In genomic region chr7:43220250-43220649, GRCh38 we compare ENCODE assay signal across 1 cellular context.
A peak's percentile ranks its signal among the peaks of the same experiment; 100 is the strongest.
TF ChIP-seq lines count a peak whose summit lies in the region.

No MANE protein-coding gene starts in this region.

TF ChIP-seq in K562, 482 proteins besides CTCF, POLR2A, EP300 and RAD21 (continued from another document):
- peak; percentile 32; the same call in 1 of the 2 replicates for TF ChIP-seq HMBOX1 (IDR thresholded peaks at IDR 0.05)
- no peak for TF ChIP-seq SRSF1 (IDR thresholded peaks at IDR 0.05; ENCODE audit: low read depth, low read length)
- no peak for TF ChIP-seq MTA2 (IDR thresholded peaks at IDR 0.05; ENCODE audit: low read depth)
- TF ChIP-seq ZNF507 (tag; conservative IDR thresholded peaks at IDR 0.05), result no peak
- TF ChIP-seq TOE1 (IDR thresholded peaks at IDR 0.05; ENCODE audit: borderline replicate concordance), result peak; percentile 86
- no peak for TF ChIP-seq TOE1 (CRISPR knock-in tag; IDR thresholded peaks at IDR 0.05; ENCODE audit: borderline replicate concordance, low read depth)
- TF ChIP-seq GTF3C2 (IDR thresholded peaks at IDR 0.05; ENCODE audit: borderline replicate concordance, extremely low read depth, insufficient read length), result no peak
- no peak for TF ChIP-seq MED1 (CRISPR knock-in tag; IDR thresholded peaks at IDR 0.05; ENCODE audit: borderline replicate concordance)
- TF ChIP-seq ZNF699 (CRISPR knock-in tag; IDR thresholded peaks at IDR 0.05; ENCODE audit: insufficient replicate concordance), result no peak
- TF ChIP-seq SETDB1 (IDR thresholded peaks at IDR 0.05; ENCODE audit: low read length), result no peak
